In the genomic region with DNA sequence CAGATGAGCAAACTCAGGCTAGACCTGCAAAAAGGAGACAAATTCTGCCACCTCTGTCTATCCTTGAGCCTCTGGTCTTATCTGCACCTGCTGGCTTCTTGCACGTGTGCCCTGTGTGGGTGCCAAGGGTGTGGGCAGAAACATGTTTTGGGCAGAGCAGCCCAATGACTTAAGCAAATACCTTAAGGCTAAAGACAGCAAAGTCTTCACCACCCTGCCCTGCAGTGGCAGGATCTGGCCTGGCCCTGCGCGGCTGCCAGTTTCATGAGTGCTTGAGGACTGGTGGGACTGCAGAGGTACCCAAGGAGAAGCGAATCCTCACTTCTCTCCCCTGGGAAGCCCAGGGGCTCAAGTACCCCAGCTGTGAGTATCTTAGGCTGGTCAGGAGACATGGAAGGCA, we compare ENCODE assay signal across 23 cellular contexts. TPM values are rescaled to one million over a fixed set of nuclear protein-coding genes. Genes with fewer than 3 reads are reported as not detected.
DNase-seq lines count a peak whose midpoint lies in the region; ATAC-seq and TF ChIP-seq lines count a peak whose summit lies in the region.
"Had no signal": no experiment of that assay in that cellular context is flagged by ENCODE, and none has a peak within 500 bp of the region (broad histone marks: within the 10 kb centered on the region; RNA-seq: fewer than 3 reads in every experiment).

No MANE protein-coding gene starts in this region.

- H3K36me3 ChIP-seq in RWPE2 (ENCODE audit: low read depth), result no peaks in the 10 kb centered on the region
- H3K36me3 ChIP-seq in left lung, result no peaks in the 10 kb centered on the region
- H3K36me3 ChIP-seq in thyroid gland, result no peaks in the 10 kb centered on the region
- H3K36me3 ChIP-seq: SJCRH30, spleen, suprapubic skin had no signal

- POLR2A ChIA-PET in activated CD8-positive, alpha-beta T cell treated with anti-CD3 and anti-CD28 coated beads for 36 hours (lab: Charles Lee), result no interaction called here

- no peak overlapping the region for H3K4me3 Mint-ChIP-seq in activated CD8-positive, alpha-beta T cell treated with anti-CD3 and anti-CD28 coated beads for 36 hours
- H3K4me3 Mint-ChIP-seq: brain; effector memory CD8-positive, alpha-beta T cell; memory B cell; stimulated activated effector memory CD8-positive, alpha-beta T cell treated with anti-CD3 and anti-CD28 coated beads, Interleukin-12 subunit alpha, Interleukin-12 subunit beta, amount 100 ng/mL, for 72 hours; T-cell had no signal

- WGBS in thyroid gland, 2 donors, result 34 to 45% methylated on average over 2 to 4 of the region's 4 CpGs

- CTCF ChIA-PET in activated CD8-positive, alpha-beta T cell treated with anti-CD3 and anti-CD28 coated beads for 36 hours (lab: Charles Lee), result interaction anchor here (0.6 to 5.6 kb wide), 3 partner anchors 27 to 30 kb away, joined by 3 to 26 read pairs (median 3); no protein-coding TSS in a partner anchor

- H3K4me3 ChIP-seq in LNCaP clone FGC (ENCODE audit: low read depth, low read length), result no peak overlapping the region
- no peak overlapping the region for H3K4me3 ChIP-seq in RWPE2 (ENCODE audit: severe bottlenecking)
- H3K4me3 ChIP-seq in left lung, result no peak overlapping the region
- H3K4me3 ChIP-seq in thyroid gland (replicated peaks in 1 of 3), result no peak overlapping the region
- H3K4me3 ChIP-seq: SJCRH30, spleen, suprapubic skin had no signal

- no peaks in the 10 kb centered on the region for H3K27me3 ChIP-seq in RWPE2 (ENCODE audit: insufficient read depth, poor library complexity, severe bottlenecking)
- H3K27me3 ChIP-seq in left lung, result peaks cover 0 to 22% of the 10 kb centered on the region in 2 donors
- no peaks in the 10 kb centered on the region for H3K27me3 ChIP-seq in thyroid gland

- H3K27ac Mint-ChIP-seq in activated CD8-positive, alpha-beta T cell treated with anti-CD3 and anti-CD28 coated beads for 36 hours, result no peak overlapping the region
- H3K27ac Mint-ChIP-seq: brain; effector memory CD8-positive, alpha-beta T cell; memory B cell; stimulated activated effector memory CD8-positive, alpha-beta T cell treated with anti-CD3 and anti-CD28 coated beads, Interleukin-12 subunit alpha, Interleukin-12 subunit beta, amount 100 ng/mL, for 72 hours; T-cell had no signal

- peaks cover 1% of the 10 kb centered on the region for H3K27me3 Mint-ChIP-seq in activated CD8-positive, alpha-beta T cell treated with anti-CD3 and anti-CD28 coated beads for 36 hours

- no peaks in the 10 kb centered on the region for H3K36me3 Mint-ChIP-seq in activated CD8-positive, alpha-beta T cell treated with anti-CD3 and anti-CD28 coated beads for 36 hours (ENCODE audit: low read depth)
- H3K36me3 Mint-ChIP-seq: brain; memory B cell; stimulated activated effector memory CD8-positive, alpha-beta T cell treated with anti-CD3 and anti-CD28 coated beads, Interleukin-12 subunit alpha, Interleukin-12 subunit beta, amount 100 ng/mL, for 72 hours; T-cell had no signal

- no peaks in the 10 kb centered on the region for H3K4me1 Mint-ChIP-seq in activated CD8-positive, alpha-beta T cell treated with anti-CD3 and anti-CD28 coated beads for 36 hours (ENCODE audit: low read depth)
- H3K4me1 Mint-ChIP-seq: stimulated activated effector memory CD8-positive, alpha-beta T cell treated with anti-CD3 and anti-CD28 coated beads, Interleukin-12 subunit alpha, Interleukin-12 subunit beta, amount 100 ng/mL, for 72 hours; T-cell had no signal

- H3K27ac ChIP-seq in RWPE2 (ENCODE audit: poor library complexity, severe bottlenecking) (no peak overlapping the region), left lung (no peak overlapping the region), thyroid gland (peak overlapping the region; percentile 13 to 65 (median 23))
- H3K27ac ChIP-seq: SJCRH30, spleen, suprapubic skin had no signal

- DNase-seq in LNCaP clone FGC (ENCODE audit: low read depth) (peak; percentile 89), RWPE2 (ENCODE audit: low spot score) (no peak), left lung (peak; percentile 72 to 80), thyroid gland (peak; percentile 83 to 89), DMS 273 treated with DMSO at 0.1 percent for 48 hours (lab: John Stamatoyannopoulos, UW) (no peak), amniotic stem cell (lab: John Stamatoyannopoulos, UW) (no peak)
- DNase-seq in activated CD8-positive, alpha-beta T cell treated with anti-CD3 and anti-CD28 coated beads for 36 hours, result no peak
- DNase-seq: activated CD4-positive, alpha-beta T cell treated with anti-CD3 and anti-CD28 coated beads for 1 hour; activated gamma-delta T cell; effector memory CD8-positive, alpha-beta T cell; NCI-H2029 treated with DMSO at 0.1 percent for 48 hours; NCI-H345; NCI-H82; retina; SJCRH30; spleen; stimulated activated CD4-positive, alpha-beta T cell treated with anti-CD3 and anti-CD28 coated beads, Interleukin-2, amount 100 ng/mL, for 48 hours; T-cell had no signal

- peaks cover 13% of the 10 kb centered on the region for H3K4me1 ChIP-seq in RWPE2 (ENCODE audit: insufficient read depth, poor library complexity, severe bottlenecking)
- peaks cover 4 to 17% of the 10 kb centered on the region in 2 donors for H3K4me1 ChIP-seq in left lung
- H3K4me1 ChIP-seq in thyroid gland, result peaks cover 27 to 46% of the 10 kb centered on the region in 2 donors
- H3K4me1 ChIP-seq: spleen had no signal

- intact Hi-C loops in left lung (cut with DNase I) (no loop called here), thyroid gland (cut with DNase I) (no loop called here)
- intact Hi-C loops in activated CD8-positive, alpha-beta T cell treated with anti-CD3 and anti-CD28 coated beads for 36 hours (cut with micrococcal nuclease), result no loop called here

- TF ChIP-seq POLR2A in thyroid gland (IDR thresholded peaks at IDR 0.05), result peak in 1 of 2 donors; percentile 11

- no peaks in the 10 kb centered on the region for H3K9me3 ChIP-seq in RWPE2 (ENCODE audit: severe bottlenecking)
- no peaks in the 10 kb centered on the region for H3K9me3 ChIP-seq in left lung
- H3K9me3 ChIP-seq in thyroid gland, result no peaks in the 10 kb centered on the region
- H3K9me3 ChIP-seq: SJCRH30, spleen, suprapubic skin had no signal

- no peaks in the 10 kb centered on the region for H3K9me3 Mint-ChIP-seq in activated CD8-positive, alpha-beta T cell treated with anti-CD3 and anti-CD28 coated beads for 36 hours
- H3K9me3 Mint-ChIP-seq: brain; effector memory CD8-positive, alpha-beta T cell; memory B cell; stimulated activated effector memory CD8-positive, alpha-beta T cell treated with anti-CD3 and anti-CD28 coated beads, Interleukin-12 subunit alpha, Interleukin-12 subunit beta, amount 100 ng/mL, for 72 hours; T-cell had no signal

- no peak for TF ChIP-seq CTCF in LNCaP clone FGC (IDR thresholded peaks at IDR 0.05; ENCODE audit: control insufficient read depth, extremely low read depth, insufficient read depth)
- TF ChIP-seq CTCF in RWPE2 (IDR thresholded peaks at IDR 0.05; ENCODE audit: poor library complexity, severe bottlenecking), result no peak
- TF ChIP-seq CTCF in left lung (IDR thresholded peaks at IDR 0.05), result no peak
- no peak for TF ChIP-seq CTCF in thyroid gland (IDR thresholded peaks at IDR 0.05)
- no peak for TF ChIP-seq CTCF in activated CD8-positive, alpha-beta T cell treated with anti-CD3 and anti-CD28 coated beads for 36 hours (IDR thresholded peaks at IDR 0.05)

- peak; percentile 76 for ATAC-seq in RWPE2 (ENCODE audit: low read depth)
- peak; percentile 72 for ATAC-seq in left lung
- no peak for ATAC-seq in activated CD8-positive, alpha-beta T cell treated with anti-CD3 and anti-CD28 coated beads for 36 hours
- ATAC-seq: effector memory CD8-positive, alpha-beta T cell; stimulated activated effector memory CD8-positive, alpha-beta T cell treated with anti-CD3 and anti-CD28 coated beads, Interleukin-12 subunit alpha, Interleukin-12 subunit beta, amount 100 ng/mL, for 72 hours; T-cell had no signal

RNA-seq across cellular contexts. Expression of a gene that starts 3.8 kb away (rescaled TPM):
- total RNA-seq in left lung (10 to 100 TPM in 1 of 2 donors, 1 to 10 TPM in 1; 7.6 to 42.5 TPM), thyroid gland (1 to 10 TPM; 1.6 to 4.8 (median 3.3) TPM)
- not detected for total RNA-seq in activated CD8-positive, alpha-beta T cell treated with anti-CD3 and anti-CD28 coated beads for 36 hours
- total RNA-seq: kidney epithelial cell, spleen had no signal

RNA-seq across cellular contexts. Expression of a gene that starts 56.2 kb away (rescaled TPM):
- total RNA-seq in left lung, result 10 to 100 TPM; 13.4 to 14.2 TPM
- 10 to 100 TPM in 2 of 4 donors, 1 to 10 TPM in 2; 4.8 to 12.6 (median 8.7) TPM for total RNA-seq in thyroid gland
- total RNA-seq in activated CD8-positive, alpha-beta T cell treated with anti-CD3 and anti-CD28 coated beads for 36 hours, result not detected
- total RNA-seq: SJCRH30 had no signal

Comparison
In these comparisons a context has a peak if more than half of its experiments do, and no peak if none do; other contexts are left out.
1. DNase-seq: peak in LNCaP clone FGC (single experiment), left lung (2 of 2) and thyroid gland (2 of 2); none in RWPE2 (single experiment), activated CD8-positive, alpha-beta T cell treated with anti-CD3 and anti-CD28 coated beads for 36 hours (single experiment), DMS 273 treated with DMSO at 0.1 percent for 48 hours (single experiment) and amniotic stem cell (single experiment).
2. H3K27ac ChIP-seq: peak in thyroid gland (3 of 3); none in RWPE2 (single experiment) and left lung (0 of 2).
3. RNA of a gene that starts 56.2 kb away (total RNA-seq): 13.4 to 14.2 TPM in left lung and 4.8 to 12.6 TPM in thyroid gland; not detected in activated CD8-positive, alpha-beta T cell treated with anti-CD3 and anti-CD28 coated beads for 36 hours; every median in the first group is over 4 times any median in the second.